10 cellular contexts compared by ENCODE assay signal in the genomic region with DNA sequence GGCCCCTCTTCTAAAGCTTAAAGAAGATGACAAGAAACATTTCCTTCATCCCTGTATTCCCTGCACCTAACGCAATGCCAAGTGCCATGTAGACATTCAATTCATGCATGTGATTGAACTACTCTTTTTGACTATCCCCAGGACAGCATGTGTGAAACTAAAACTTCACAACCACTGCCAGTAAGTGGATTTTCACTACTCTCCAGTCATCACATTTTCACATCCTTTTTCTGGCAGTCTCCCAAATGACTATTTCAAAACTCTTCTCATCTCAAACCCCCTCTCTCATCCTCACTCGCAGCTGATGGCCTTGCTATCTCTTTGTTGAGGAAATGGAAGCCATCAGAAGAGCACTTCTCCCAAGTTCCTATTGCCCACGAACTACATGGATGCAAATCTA.
DNase-seq lines count a peak whose midpoint lies in the region; ATAC-seq and TF ChIP-seq lines count a peak whose summit lies in the region.
"Had no signal": no experiment of that assay in that cellular context is flagged by ENCODE, and none has a peak within 500 bp of the region (broad histone marks: within the 10 kb centered on the region; RNA-seq: fewer than 3 reads in every experiment).

No MANE protein-coding gene starts in this region.

- peaks cover 3% of the 10 kb centered on the region for H3K36me3 Mint-ChIP-seq in chondrocyte (ENCODE audit: low read depth)

- H3K9ac ChIP-seq in OCI-LY3 (ENCODE audit: low read length) = no peak overlapping the region

- peaks cover 10% of the 10 kb centered on the region for H3K4me1 ChIP-seq in OCI-LY3 (ENCODE audit: low read length)

- peaks cover 5% of the 10 kb centered on the region for H3K4me1 Mint-ChIP-seq in chondrocyte (ENCODE audit: low read depth)

- H3K27me3 ChIP-seq in OCI-LY3 (ENCODE audit: low read depth, low read length) = peaks cover 11% of the 10 kb centered on the region; the same call in 1 of the 2 replicates

- 0 out of 2 replicates have a peak overlapping the region, but pooled peaks have one; percentile 12 for H3K4me2 ChIP-seq in OCI-LY3 (ENCODE audit: low read length)

- no peak overlapping the region for H3K4me3 Mint-ChIP-seq in chondrocyte (ENCODE audit: unreplicated experiment)

- TF ChIP-seq CTCF in OCI-LY3 (IDR thresholded peaks at IDR 0.05; ENCODE audit: low read depth, low read length) (no peak), chondrocyte (IDR thresholded peaks at IDR 0.05) (no peak)

- H3K4me3 ChIP-seq in OCI-LY3 (ENCODE audit: low read length) = no peak overlapping the region

- no peaks in the 10 kb centered on the region for H4K20me1 ChIP-seq in OCI-LY3 (ENCODE audit: insufficient read depth, low read length)

- no peaks in the 10 kb centered on the region for H3K36me3 ChIP-seq in OCI-LY3 (replicated peaks; ENCODE audit: low read depth, low read length)

- no peak overlapping the region for H3K27ac Mint-ChIP-seq in chondrocyte (ENCODE audit: unreplicated experiment)

- ATAC-seq in GM18861 (IDR thresholded peaks at IDR 0.05; ENCODE audit: unreplicated experiment) = peak; percentile 62
- ATAC-seq in GM19468 (IDR thresholded peaks at IDR 0.05; ENCODE audit: extremely low read depth, unreplicated experiment) = peak; percentile 74
- peak; percentile 63 for ATAC-seq in HG03045 (IDR thresholded peaks at IDR 0.05; ENCODE audit: unreplicated experiment)
- ATAC-seq: left colon had no signal

- no peaks in the 10 kb centered on the region for H3K27me3 Mint-ChIP-seq in chondrocyte (ENCODE audit: low read depth)

- peaks cover 3% of the 10 kb centered on the region for H3K9me3 Mint-ChIP-seq in chondrocyte (ENCODE audit: low read depth)

- no peaks in the 10 kb centered on the region for H3K79me2 ChIP-seq in OCI-LY3 (ENCODE audit: low read length)

- no peaks in the 10 kb centered on the region for H3K9me3 ChIP-seq in OCI-LY3 (ENCODE audit: insufficient read depth, low read length)

- H2AFZ ChIP-seq in OCI-LY3 (ENCODE audit: low read depth, low read length) = no peak overlapping the region

- no peak overlapping the region for H3K27ac ChIP-seq in OCI-LY3 (ENCODE audit: low read length)

- DNase-seq in amniotic stem cell (lab: John Stamatoyannopoulos, UW) (no peak), chondrocyte (ENCODE audit: low spot score) (no peak)
- DNase-seq in activated CD8-positive, alpha-beta memory T cell treated with anti-CD3 and anti-CD28 coated beads, Interleukin-2, amount 50 U/mL, for 48 hours = no peak
- DNase-seq: EL, left colon, NCI-H524 treated with DMSO at 0.1 percent for 48 hours had no signal
